In genomic region chr20:46641424-46641823, GRCh38 we compare ENCODE assay signal across 16 cellular contexts. TPM values are rescaled to one million over a fixed set of nuclear protein-coding genes. Genes with fewer than 3 reads are reported as not detected.
DNase-seq lines count a peak whose midpoint lies in the region; ATAC-seq, FAIRE-seq and TF ChIP-seq lines count a peak whose summit lies in the region.
"Had no signal": no experiment of that assay in that cellular context is flagged by ENCODE, and none has a peak within 500 bp of the region (broad histone marks: within the 10 kb centered on the region; RNA-seq: fewer than 3 reads in every experiment).

No MANE protein-coding gene starts in this region.

- TF ChIP-seq EP300 in HepG2 (IDR thresholded peaks at IDR 0.05; ENCODE audit: low read depth in 2 of 2, low read length in 2 of 2), result no peak
- no peak for TF ChIP-seq EP300 in HepG2 (CRISPR knock-in tag; IDR thresholded peaks at IDR 0.05; ENCODE audit: borderline replicate concordance)

- no peak for TF ChIP-seq POLR2A in HepG2 (IDR thresholded peaks at IDR 0.05; ENCODE audit: insufficient read depth in 1 of 2, low read depth in 2 of 2, low read length in 2 of 2)

- H3K27me3 Mint-ChIP-seq in WTC11 (ENCODE audit: low read depth), result no peaks in the 10 kb centered on the region; the same call in 1 of the 2 replicates
- H3K27me3 Mint-ChIP-seq in type B pancreatic cell, result peaks cover 5% of the 10 kb centered on the region
- H3K27me3 Mint-ChIP-seq in neural progenitor cell (ENCODE audit: insufficient read depth, low read depth), result peaks cover 5% of the 10 kb centered on the region

- FAIRE-seq in HTR-8/SVneo (lab: Jason Lieb, UNC) (peak; percentile 31), HepG2 (lab: Jason Lieb, UNC) (no peak)
- FAIRE-seq: GM12878, GM18507, H54 had no signal

- H3K4me3 Mint-ChIP-seq in WTC11, result no peak overlapping the region
- no peak overlapping the region for H3K4me3 Mint-ChIP-seq in type B pancreatic cell
- H3K4me3 Mint-ChIP-seq in neural progenitor cell, result no peak overlapping the region
- H3K4me3 Mint-ChIP-seq: CD8-positive, alpha-beta memory T cell had no signal

- H3K36me3 ChIP-seq in HepG2 (replicated peaks in 1 of 2; ENCODE audit: control insufficient read depth in 1 of 2, insufficient read depth in 2 of 2, low read length in 2 of 2) (peaks cover 5 to 33% of the 10 kb centered on the region in 2 experiments), neural progenitor cell (no peaks in the 10 kb centered on the region)
- H3K36me3 ChIP-seq: BLaER1 had no signal

- H3K27me3 ChIP-seq in HepG2 (ENCODE audit: control insufficient read depth in 1 of 2, insufficient read depth in 2 of 2, low read length in 2 of 2) (no peaks in the 10 kb centered on the region), neural progenitor cell (peaks cover 7% of the 10 kb centered on the region)
- H3K27me3 ChIP-seq: BLaER1 had no signal

- H3K4me3 ChIP-seq in HepG2 (replicated peaks in 1 of 3; ENCODE audit: insufficient read depth in 1 of 3, low read depth in 2 of 3, low read length in 3 of 3) (no peak overlapping the region), neural progenitor cell (no peak overlapping the region)
- H3K4me3 ChIP-seq: BLaER1, GM12878 had no signal

- TF ChIP-seq CTCF in WTC11 (IDR thresholded peaks at IDR 0.05), result no peak
- no peak for TF ChIP-seq CTCF in HepG2 (CRISPR knock-in tag; IDR thresholded peaks at IDR 0.05)
- TF ChIP-seq CTCF in type B pancreatic cell (conservative IDR thresholded peaks at IDR 0.05), result no peak
- TF ChIP-seq CTCF in neural progenitor cell (IDR thresholded peaks at IDR 0.05), result no peak

- H3K9ac ChIP-seq in HepG2 (ENCODE audit: insufficient read depth, low read depth, low read length), result peak overlapping the region; percentile 32
- no peak overlapping the region for H3K9ac ChIP-seq in neural progenitor cell
- H3K9ac ChIP-seq: BLaER1 had no signal

- intact Hi-C loops in HepG2 (cut with micrococcal nuclease; ENCODE audit: unreplicated experiment), result no loop called here
- intact Hi-C loops in sciatic nerve (cut with DNase I), result no loop called here

- in situ Hi-C loops in HepG2 (cut with HindIII; ENCODE audit: extremely low pct_ligation_motif_present, low pct_unique_long_range_greater_than_20kb), result no loop called here

- POLR2A ChIA-PET in WTC11 (lab: Charles Lee), result no interaction called here
- POLR2A ChIA-PET in HepG2 (lab: Yijun Ruan, JAX), result interaction anchor here (0.7 to 6.4 kb wide), 12 partner anchors 7 to 118 kb away, joined by 3 to 72 read pairs (median 6); partner anchors contain the start of genes SLC13A3 and TP53RK

- CTCF ChIA-PET in WTC11 (lab: Charles Lee), result no interaction called here
- CTCF ChIA-PET in HepG2 (lab: Yijun Ruan, JAX; ENCODE audit: low intra/inter-chr PET ratio, low total read pairs), result no interaction called here

- ATAC-seq in WTC11 (no peak), HepG2 (no peak), sciatic nerve (no peak)
- ATAC-seq: GM12878, HCT116 had no signal

- H3K79me2 ChIP-seq in HepG2 (ENCODE audit: insufficient read depth, low read length) (peaks cover 35% of the 10 kb centered on the region), neural progenitor cell (ENCODE audit: low read depth) (no peaks in the 10 kb centered on the region)

- H3K4me2 ChIP-seq in HepG2 (ENCODE audit: low read depth, low read length) (peak overlapping the region; percentile 33), neural progenitor cell (no peak overlapping the region)
- H3K4me2 ChIP-seq: BLaER1 had no signal

- no peak for DNase-seq in HTR-8/SVneo (ENCODE audit: insufficient read length, low spot score)
- DNase-seq in WTC11 (ENCODE audit: low spot score), result no peak
- DNase-seq in HepG2 (ENCODE audit: low spot score), result no peak
- peak; percentile 13 for DNase-seq in type B pancreatic cell (ENCODE audit: extremely low spot score, unreplicated experiment)
- no peak for DNase-seq in neural progenitor cell (ENCODE audit: low spot score)
- no peak for DNase-seq in sciatic nerve (ENCODE audit: low spot score)
- DNase-seq: AML-193; CD8-positive, alpha-beta memory T cell; DMS79; KBM-7 had no signal

- peaks cover 19% of the 10 kb centered on the region for H3F3A ChIP-seq in neural progenitor cell (ENCODE audit: low read depth)

- H3K9me3 Mint-ChIP-seq in WTC11, result no peaks in the 10 kb centered on the region
- no peaks in the 10 kb centered on the region for H3K9me3 Mint-ChIP-seq in type B pancreatic cell
- H3K9me3 Mint-ChIP-seq in neural progenitor cell, result no peaks in the 10 kb centered on the region
- H3K9me3 Mint-ChIP-seq: CD8-positive, alpha-beta memory T cell had no signal

- H4K20me1 ChIP-seq in HepG2 (ENCODE audit: insufficient read depth, low read length) (no peaks in the 10 kb centered on the region), neural progenitor cell (ENCODE audit: low read depth) (peaks cover 4% of the 10 kb centered on the region)
- H4K20me1 ChIP-seq: BLaER1 had no signal

- H3K4me1 Mint-ChIP-seq in WTC11 (peaks cover 11% of the 10 kb centered on the region), type B pancreatic cell (ENCODE audit: unreplicated experiment) (no peaks in the 10 kb centered on the region), neural progenitor cell (peaks cover 37% of the 10 kb centered on the region)
- H3K4me1 Mint-ChIP-seq: CD8-positive, alpha-beta memory T cell had no signal

- peak overlapping the region; percentile 60 for H3K27ac ChIP-seq in HepG2 (ENCODE audit: extremely low read length, insufficient read depth, low read length)
- no peak overlapping the region for H3K27ac ChIP-seq in neural progenitor cell
- H3K27ac ChIP-seq: BLaER1 had no signal

- H3K36me3 Mint-ChIP-seq in WTC11 (no peaks in the 10 kb centered on the region), type B pancreatic cell (no peaks in the 10 kb centered on the region), neural progenitor cell (no peaks in the 10 kb centered on the region)
- H3K36me3 Mint-ChIP-seq: CD8-positive, alpha-beta memory T cell had no signal

- no TSS peak for BruUV-seq in HepG2 (replicated peaks; lab: Mats Ljungman, UMichigan)

- H3K9me3 ChIP-seq in HepG2 (ENCODE audit: low read length) (no peaks in the 10 kb centered on the region), neural progenitor cell (ENCODE audit: low read depth) (no peaks in the 10 kb centered on the region)
- H3K9me3 ChIP-seq: BLaER1 had no signal

- H2AFZ ChIP-seq in HepG2 (ENCODE audit: low read length) (no peak overlapping the region), neural progenitor cell (replicated peaks) (no peak overlapping the region)

- no peak overlapping the region for H3K27ac Mint-ChIP-seq in WTC11
- no peak overlapping the region for H3K27ac Mint-ChIP-seq in type B pancreatic cell
- no peak overlapping the region for H3K27ac Mint-ChIP-seq in neural progenitor cell
- H3K27ac Mint-ChIP-seq: CD8-positive, alpha-beta memory T cell had no signal

- peaks cover 95% of the 10 kb centered on the region for H3K4me1 ChIP-seq in HepG2 (ENCODE audit: insufficient read depth, low read length)
- H3K4me1 ChIP-seq in neural progenitor cell, result peaks cover 21% of the 10 kb centered on the region
- H3K4me1 ChIP-seq: BLaER1 had no signal

- TF ChIP-seq RAD21 in HepG2 (CRISPR knock-in tag; IDR thresholded peaks at IDR 0.05), result no peak

RNA-seq across cellular contexts. Expression of gene SLC13A3, which starts 9.8 kb away (rescaled TPM):
- total RNA-seq in WTC11 (2021) (10.6 to 13.5 TPM (median 11.9 TPM) in 3 replicates), HepG2 (2016; rRNA removed; fragmentation: Illumina TruSeq; extraction: Trizol) (27.9 and 66.5 TPM in 2 replicates), type B pancreatic cell (ENCODE audit: low replicate concordance) (3.2 and 7.9 TPM in 2 replicates), neural progenitor cell (ENCODE audit: low replicate concordance) (4.5 and 7.4 TPM in 2 replicates), sciatic nerve (21.0 TPM)
- total RNA-seq in HepG2 (2016; cell fraction: cytosol; rRNA removed; fragmentation: Illumina TruSeq; extraction: Trizol; ENCODE audit: low read depth), result 23.8 and 30.4 TPM in 2 replicates
- 29.2 and 65.4 TPM in 2 replicates for total RNA-seq in HepG2 (2016; cell fraction: insoluble cytoplasmic fraction; rRNA removed; fragmentation: Illumina TruSeq; extraction: Trizol)
- total RNA-seq in HepG2 (2016; cell fraction: membrane; rRNA removed; fragmentation: Illumina TruSeq; extraction: Trizol), result 25.6 and 35.7 TPM in 2 replicates
- 59.9 and 65.1 TPM in 2 replicates for total RNA-seq in HepG2 (2016; cell fraction: nucleus; rRNA removed; fragmentation: Illumina TruSeq; extraction: Trizol)
- 63.3 and 76.0 TPM in 2 replicates for polyA plus RNA-seq in HepG2 (2011; rRNA removed)
- 40.8 and 74.9 TPM in 2 replicates for polyA plus RNA-seq in HepG2 (2011; cell fraction: cytosol; rRNA removed)
- 88.1 and 138 TPM in 2 replicates for polyA plus RNA-seq in HepG2 (2011; cell fraction: nucleus; rRNA removed)
- polyA plus RNA-seq in HepG2 (2012), result 42.2 and 59.1 TPM in 2 replicates
- 25.1 and 35.1 TPM in 2 replicates for polyA plus RNA-seq in HepG2 (2016; cell fraction: cytosol; fragmentation: Illumina TruSeq; extraction: Trizol; ENCODE audit: low read depth)
- 30.5 and 31.8 TPM in 2 replicates for polyA plus RNA-seq in HepG2 (2016; cell fraction: insoluble cytoplasmic fraction; fragmentation: Illumina TruSeq; extraction: Trizol; ENCODE audit: low read depth)
- polyA plus RNA-seq in HepG2 (2016; cell fraction: membrane; fragmentation: Illumina TruSeq; extraction: Trizol; ENCODE audit: low read depth), result 24.6 and 30.2 TPM in 2 replicates
- polyA plus RNA-seq in HepG2 (2016; cell fraction: nucleus; fragmentation: Illumina TruSeq; extraction: Trizol; ENCODE audit: insufficient read depth, low read depth), result 99.0 and 99.2 TPM in 2 replicates
- 0.42 and 193 TPM in 2 replicates for polyA minus RNA-seq in HepG2 (2011; rRNA and poly(A)+ RNA removed; ENCODE audit: low replicate concordance)
- polyA minus RNA-seq in HepG2 (2011; cell fraction: cytosol; rRNA and poly(A)+ RNA removed), result 32.3 and 43.5 TPM in 2 replicates
- polyA minus RNA-seq in HepG2 (2011; cell fraction: nucleus; rRNA and poly(A)+ RNA removed), result 50.4 and 63.9 TPM in 2 replicates
- total RNA-seq: G401 had no signal
- polyA plus RNA-seq: CD8-positive, alpha-beta memory T cell had no signal

RNA-seq across cellular contexts. Expression of gene TP53RK, which starts 47.8 kb away (rescaled TPM):
- total RNA-seq in WTC11 (2021) (11.9 to 13.4 TPM (median 12.4 TPM) in 3 replicates), HepG2 (2016; rRNA removed; fragmentation: Illumina TruSeq; extraction: Trizol) (25.5 and 31.0 TPM in 2 replicates), type B pancreatic cell (ENCODE audit: low replicate concordance) (11.4 and 13.6 TPM in 2 replicates), neural progenitor cell (ENCODE audit: low replicate concordance) (15.9 and 16.3 TPM in 2 replicates), sciatic nerve (10.4 TPM)
- total RNA-seq in HepG2 (2016; cell fraction: cytosol; rRNA removed; fragmentation: Illumina TruSeq; extraction: Trizol; ENCODE audit: low read depth), result 5.6 and 7.0 TPM in 2 replicates
- 26.0 and 33.1 TPM in 2 replicates for total RNA-seq in HepG2 (2016; cell fraction: insoluble cytoplasmic fraction; rRNA removed; fragmentation: Illumina TruSeq; extraction: Trizol)
- total RNA-seq in HepG2 (2016; cell fraction: membrane; rRNA removed; fragmentation: Illumina TruSeq; extraction: Trizol), result 12.6 and 14.4 TPM in 2 replicates
- total RNA-seq in HepG2 (2016; cell fraction: nucleus; rRNA removed; fragmentation: Illumina TruSeq; extraction: Trizol), result 15.4 and 17.9 TPM in 2 replicates
- polyA plus RNA-seq in HepG2 (2011; rRNA removed), result 11.3 and 12.9 TPM in 2 replicates
- 9.0 and 10.2 TPM in 2 replicates for polyA plus RNA-seq in HepG2 (2011; cell fraction: cytosol; rRNA removed)
- polyA plus RNA-seq in HepG2 (2011; cell fraction: nucleus; rRNA removed), result 4.4 and 5.3 TPM in 2 replicates
- 10.7 and 12.3 TPM in 2 replicates for polyA plus RNA-seq in HepG2 (2012)
- 3.9 and 4.7 TPM in 2 replicates for polyA plus RNA-seq in HepG2 (2016; cell fraction: cytosol; fragmentation: Illumina TruSeq; extraction: Trizol; ENCODE audit: low read depth)
- 28.1 and 30.7 TPM in 2 replicates for polyA plus RNA-seq in HepG2 (2016; cell fraction: insoluble cytoplasmic fraction; fragmentation: Illumina TruSeq; extraction: Trizol; ENCODE audit: low read depth)
- polyA plus RNA-seq in HepG2 (2016; cell fraction: membrane; fragmentation: Illumina TruSeq; extraction: Trizol; ENCODE audit: low read depth), result 7.3 and 9.0 TPM in 2 replicates
- 18.2 and 18.6 TPM in 2 replicates for polyA plus RNA-seq in HepG2 (2016; cell fraction: nucleus; fragmentation: Illumina TruSeq; extraction: Trizol; ENCODE audit: insufficient read depth, low read depth)
- 9.2 and 11.2 TPM in 2 replicates for polyA minus RNA-seq in HepG2 (2011; rRNA and poly(A)+ RNA removed; ENCODE audit: low replicate concordance)
- 10.6 and 11.6 TPM in 2 replicates for polyA minus RNA-seq in HepG2 (2011; cell fraction: cytosol; rRNA and poly(A)+ RNA removed)
- polyA minus RNA-seq in HepG2 (2011; cell fraction: nucleus; rRNA and poly(A)+ RNA removed), result 12.6 and 13.1 TPM in 2 replicates
